In genomic region chr1:3405974-3406867, GRCh38 we compare ENCODE assay signal across 15 cellular contexts. TPM values are rescaled to one million over a fixed set of nuclear protein-coding genes. Genes with fewer than 3 reads are reported as not detected.
DNase-seq lines count a peak whose midpoint lies in the region; TF ChIP-seq lines count a peak whose summit lies in the region.
"Had no signal": no experiment of that assay in that cellular context is flagged by ENCODE, and none has a peak within 500 bp of the region (broad histone marks: within the 10 kb centered on the region; RNA-seq: fewer than 3 reads in every experiment).

No MANE protein-coding gene starts in this region.

- DNase-seq in NCI-H146 (lab: John Stamatoyannopoulos, UW) (peak; percentile 20), NCI-H146 treated with DMSO at 0.1 percent for 48 hours (lab: John Stamatoyannopoulos, UW; ENCODE audit: unreplicated experiment) (no peak), NCI-H1092 (lab: John Stamatoyannopoulos, UW) (peak; percentile 39), NCI-H2196 (lab: John Stamatoyannopoulos, UW; ENCODE audit: unreplicated experiment) (peak; percentile 31), neural crest cell (ENCODE audit: low read depth, low spot score) (no peak), NCI-H510A (lab: John Stamatoyannopoulos, UW) (no peak), T-helper 1 cell (no peak)
- DNase-seq in activated naive CD4-positive, alpha-beta T cell treated with anti-CD3 and anti-CD28 coated beads, Interleukin-2, amount 10 ng/mL, durations not matched to agents 7 days and 5 days, result no peak
- DNase-seq: 8988T, NCI-H1694, NCI-H446, NCI-H748 treated with DMSO at 0.1 percent for 48 hours, OCI-M1, T-helper 17 cell had no signal

- peaks cover 13% of the 10 kb centered on the region for H3K4me1 Mint-ChIP-seq in neural crest cell
- H3K4me1 Mint-ChIP-seq in activated naive CD4-positive, alpha-beta T cell treated with anti-CD3 and anti-CD28 coated beads, Interleukin-2, amount 10 ng/mL, durations not matched to agents 7 days and 5 days, result no peaks in the 10 kb centered on the region
- H3K4me1 Mint-ChIP-seq: T-helper 17 cell had no signal

- peak overlapping the region; percentile 62 for H3K27ac Mint-ChIP-seq in neural crest cell (ENCODE audit: unreplicated experiment)
- no peak overlapping the region for H3K27ac Mint-ChIP-seq in activated naive CD4-positive, alpha-beta T cell treated with anti-CD3 and anti-CD28 coated beads, Interleukin-2, amount 10 ng/mL, durations not matched to agents 7 days and 5 days
- H3K27ac Mint-ChIP-seq: T-helper 17 cell had no signal

- no peak overlapping the region for H3K4me3 Mint-ChIP-seq in neural crest cell
- no peak overlapping the region for H3K4me3 Mint-ChIP-seq in activated naive CD4-positive, alpha-beta T cell treated with anti-CD3 and anti-CD28 coated beads, Interleukin-2, amount 10 ng/mL, durations not matched to agents 7 days and 5 days
- H3K4me3 Mint-ChIP-seq: T-helper 17 cell had no signal

- CTCF ChIA-PET in activated naive CD4-positive, alpha-beta T cell treated with anti-CD3 and anti-CD28 coated beads, Interleukin-2, amount 10 ng/mL, durations not matched to agents 7 days and 5 days (lab: Charles Lee), result no interaction called here

- H3K9me3 Mint-ChIP-seq in neural crest cell, result no peaks in the 10 kb centered on the region
- H3K9me3 Mint-ChIP-seq in activated naive CD4-positive, alpha-beta T cell treated with anti-CD3 and anti-CD28 coated beads, Interleukin-2, amount 10 ng/mL, durations not matched to agents 7 days and 5 days, result peaks cover 4% of the 10 kb centered on the region

- H3K27me3 Mint-ChIP-seq in neural crest cell (ENCODE audit: low read depth), result no peaks in the 10 kb centered on the region
- H3K27me3 Mint-ChIP-seq in activated naive CD4-positive, alpha-beta T cell treated with anti-CD3 and anti-CD28 coated beads, Interleukin-2, amount 10 ng/mL, durations not matched to agents 7 days and 5 days, result no peaks in the 10 kb centered on the region

- TF ChIP-seq CTCF in neural crest cell (conservative IDR thresholded peaks at IDR 0.05), result no peak

- peaks cover 2% of the 10 kb centered on the region for H3K36me3 Mint-ChIP-seq in neural crest cell (ENCODE audit: low read depth)
- no peaks in the 10 kb centered on the region for H3K36me3 Mint-ChIP-seq in activated naive CD4-positive, alpha-beta T cell treated with anti-CD3 and anti-CD28 coated beads, Interleukin-2, amount 10 ng/mL, durations not matched to agents 7 days and 5 days

RNA-seq across cellular contexts. Expression of gene ARHGEF16, which starts 48.2 kb away (rescaled TPM):
- total RNA-seq in neural crest cell, result 11.3 and 12.2 TPM in 2 replicates
- total RNA-seq: RPMI7951 had no signal

Comparison
In these comparisons a context has a peak if more than half of its experiments do, and no peak if none do; other contexts are left out.
1. DNase-seq: peak in NCI-H146 (single experiment), NCI-H1092 (single experiment) and NCI-H2196 (single experiment); none in NCI-H146 treated with DMSO at 0.1 percent for 48 hours (single experiment), neural crest cell (single experiment), activated naive CD4-positive, alpha-beta T cell treated with anti-CD3 and anti-CD28 coated beads, Interleukin-2, amount 10 ng/mL, durations not matched to agents 7 days and 5 days (single experiment), NCI-H510A (single experiment) and T-helper 1 cell (0 of 5).